18 cellular contexts compared by ENCODE assay signal in genomic region chr2:69143726-69144360, GRCh38.
DNase-seq lines count a peak whose midpoint lies in the region; ATAC-seq and TF ChIP-seq lines count a peak whose summit lies in the region.
"Had no signal": no experiment of that assay in that cellular context is flagged by ENCODE, and none has a peak within 500 bp of the region (broad histone marks: within the 10 kb centered on the region; RNA-seq: fewer than 3 reads in every experiment).

No MANE protein-coding gene starts in this region.

- no peaks in the 10 kb centered on the region for H3K79me2 ChIP-seq in MM.1S (ENCODE audit: low read length)

- peaks cover 33% of the 10 kb centered on the region for H3K4me1 ChIP-seq in RWPE2 (ENCODE audit: insufficient read depth, poor library complexity, severe bottlenecking)
- H3K4me1 ChIP-seq in skeletal muscle satellite cell (ENCODE audit: control insufficient read depth, insufficient read depth, low read length): peaks cover 66% of the 10 kb centered on the region
- H3K4me1 ChIP-seq in MM.1S (ENCODE audit: low read length): no peaks in the 10 kb centered on the region
- H3K4me1 ChIP-seq: BLaER1 had no signal

- H3K4me2 ChIP-seq in skeletal muscle satellite cell (ENCODE audit: low read length) (peak overlapping the region; percentile 21), MM.1S (ENCODE audit: low read depth, low read length) (no peak overlapping the region)
- H3K4me2 ChIP-seq: BLaER1 had no signal

- peak; percentile 67 for ATAC-seq in RWPE2 (ENCODE audit: low read depth)
- ATAC-seq: K562 had no signal

- no peaks in the 10 kb centered on the region for H3K9me2 ChIP-seq in MM.1S (replicated peaks; ENCODE audit: insufficient read depth, low read length)

- H3K27ac ChIP-seq in RWPE2 (ENCODE audit: poor library complexity, severe bottlenecking): peak overlapping the region; percentile 76
- no peak overlapping the region for H3K27ac ChIP-seq in MM.1S (ENCODE audit: low read length)
- H3K27ac ChIP-seq: BLaER1, thyroid gland had no signal

- H3K4me3 ChIP-seq in RWPE2 (ENCODE audit: severe bottlenecking) (no peak overlapping the region), skeletal muscle satellite cell (ENCODE audit: low read length) (no peak overlapping the region), MM.1S (ENCODE audit: low read length) (no peak overlapping the region)
- H3K4me3 ChIP-seq: BLaER1, K562, ovary, thyroid gland had no signal

- peak overlapping the region; percentile 84 for H3K9ac ChIP-seq in skeletal muscle satellite cell (ENCODE audit: low read depth, low read length)
- no peak overlapping the region for H3K9ac ChIP-seq in MM.1S (ENCODE audit: low read length)
- H3K9ac ChIP-seq: BLaER1 had no signal

- TF ChIP-seq CTCF in RWPE2 (IDR thresholded peaks at IDR 0.05; ENCODE audit: poor library complexity, severe bottlenecking) (no peak), MM.1S (IDR thresholded peaks at IDR 0.05; ENCODE audit: low read length) (no peak)

- H3K36me3 ChIP-seq in RWPE2 (ENCODE audit: low read depth) (peaks cover 5% of the 10 kb centered on the region; the same call in 1 of the 2 replicates), skeletal muscle satellite cell (ENCODE audit: insufficient read depth, low read length) (peaks cover 52% of the 10 kb centered on the region), MM.1S (replicated peaks; ENCODE audit: insufficient read depth, low read length) (no peaks in the 10 kb centered on the region)
- H3K36me3 ChIP-seq: BLaER1, ovary, thyroid gland had no signal

- H3K27me3 ChIP-seq in RWPE2 (ENCODE audit: insufficient read depth, poor library complexity, severe bottlenecking): no peaks in the 10 kb centered on the region
- no peaks in the 10 kb centered on the region for H3K27me3 ChIP-seq in skeletal muscle satellite cell (ENCODE audit: control insufficient read depth, insufficient read depth, low read length)
- H3K27me3 ChIP-seq in MM.1S (replicated peaks; ENCODE audit: insufficient read depth, low read length): no peaks in the 10 kb centered on the region
- H3K27me3 ChIP-seq: BLaER1, ovary, thyroid gland had no signal

- no peaks in the 10 kb centered on the region for H3F3A ChIP-seq in MM.1S (ENCODE audit: insufficient read depth, low read length)

- DNase-seq in ELR (ENCODE audit: low read depth): peak; percentile 44
- DNase-seq in RWPE2 (ENCODE audit: low spot score): no peak
- DNase-seq in fibroblast of gingiva (ENCODE audit: low read depth): peak; percentile 41
- no peak for DNase-seq in GF-D8 (lab: John Stamatoyannopoulos, UW)
- no peak for DNase-seq in MM.1S
- DNase-seq in medulla oblongata (ENCODE audit: extremely low spot score): no peak
- DNase-seq in NCI-H1694 treated with DMSO at 0.1 percent for 48 hours (lab: John Stamatoyannopoulos, UW): no peak
- DNase-seq: activated CD4-positive, alpha-beta T cell treated with anti-CD3 and anti-CD28 coated beads, Interleukin-2, amount 10 ng/mL, durations not matched to agents 7 days and 5 days; activated T-cell treated with anti-CD3 and anti-CD28 coated beads, Interleukin-2, amount 50 U/mL, for 48 hours; NCI-H1436; NCI-H526; ovary; RPMI8226; T-helper 2 cell; thyroid gland had no signal

- H4K20me1 ChIP-seq in MM.1S (ENCODE audit: insufficient read depth, low read length): no peaks in the 10 kb centered on the region
- H4K20me1 ChIP-seq: BLaER1 had no signal

- no peak overlapping the region for H2AFZ ChIP-seq in MM.1S (ENCODE audit: low read length)

- H3K9me3 ChIP-seq in RWPE2 (ENCODE audit: severe bottlenecking): no peaks in the 10 kb centered on the region
- H3K9me3 ChIP-seq in skeletal muscle satellite cell (replicated peaks; ENCODE audit: low read length): no peaks in the 10 kb centered on the region
- no peaks in the 10 kb centered on the region for H3K9me3 ChIP-seq in MM.1S (replicated peaks; ENCODE audit: insufficient read depth, low read length)
- H3K9me3 ChIP-seq: BLaER1, ovary, thyroid gland had no signal

Comparison
In these comparisons a context has a peak if more than half of its experiments do, and no peak if none do; other contexts are left out.
1. DNase-seq: peak in ELR (single experiment) and fibroblast of gingiva (single experiment); none in RWPE2 (single experiment), GF-D8 (single experiment), MM.1S (single experiment), medulla oblongata (single experiment) and NCI-H1694 treated with DMSO at 0.1 percent for 48 hours (single experiment).